In genomic region chr1:244576259-244576892, GRCh38 we compare ENCODE assay signal across 23 cellular contexts.
"Had no signal": no experiment of that assay in that cellular context is flagged by ENCODE, and none has a peak within 500 bp of the region (broad histone marks: within the 10 kb centered on the region; RNA-seq: fewer than 3 reads in every experiment).

No MANE protein-coding gene starts in this region.

- H3K27ac ChIP-seq: brain microvascular endothelial cell, spleen, thoracic aorta, vagina had no signal

- H3K4me3 ChIP-seq: spleen, thoracic aorta, vagina had no signal

- H3K4me1 ChIP-seq: spleen, vagina had no signal

- ATAC-seq: activated naive CD8-positive, alpha-beta T cell treated with anti-CD3 and anti-CD28 coated beads, Interleukin-2, amount 50 U/mL, for 24 hours; esophagus mucosa; left ventricle myocardium superior; natural killer cell had no signal

- H3K36me3 ChIP-seq: brain microvascular endothelial cell, spleen, thoracic aorta, vagina had no signal

- DNase-seq: activated CD4-positive, alpha-beta T cell treated with anti-CD3 and anti-CD28 coated beads for 4 hours; activated CD4-positive, alpha-beta T cell treated with anti-CD3 and anti-CD28 coated beads, Interleukin-2, amount 50 U/mL, for 48 hours; activated CD4-positive, CD25-positive, alpha-beta regulatory T cell; activated effector memory CD4-positive, alpha-beta T cell treated with anti-CD3 and anti-CD28 coated beads, Interleukin-2, amount 50 U/mL, for 16 hours; activated naive CD4-positive, alpha-beta T cell treated with anti-CD3 and anti-CD28 coated beads, Interleukin-2, amount 50 U/mL, for 16 hours; activated naive CD8-positive, alpha-beta T cell treated with anti-CD3 and anti-CD28 coated beads, Interleukin-2, amount 50 U/mL, for 24 hours; aorta; brain microvascular endothelial cell; caudate nucleus; dermis blood vessel endothelial cell; effector CD8-positive, alpha-beta T cell; glutamatergic neuron; hippocampal formation; left ventricle myocardium superior; mammary epithelial cell; midbrain; natural killer cell; spleen; stimulated activated CD4-positive, alpha-beta T cell treated with anti-CD3 and anti-CD28 coated beads, Interleukin-4, amount 100 ng/mL, for 1 hour; T-helper 9 cell had no signal

- H3K27me3 ChIP-seq: brain microvascular endothelial cell, spleen, vagina had no signal
